26 cellular contexts compared by ENCODE assay signal in the genomic region with DNA sequence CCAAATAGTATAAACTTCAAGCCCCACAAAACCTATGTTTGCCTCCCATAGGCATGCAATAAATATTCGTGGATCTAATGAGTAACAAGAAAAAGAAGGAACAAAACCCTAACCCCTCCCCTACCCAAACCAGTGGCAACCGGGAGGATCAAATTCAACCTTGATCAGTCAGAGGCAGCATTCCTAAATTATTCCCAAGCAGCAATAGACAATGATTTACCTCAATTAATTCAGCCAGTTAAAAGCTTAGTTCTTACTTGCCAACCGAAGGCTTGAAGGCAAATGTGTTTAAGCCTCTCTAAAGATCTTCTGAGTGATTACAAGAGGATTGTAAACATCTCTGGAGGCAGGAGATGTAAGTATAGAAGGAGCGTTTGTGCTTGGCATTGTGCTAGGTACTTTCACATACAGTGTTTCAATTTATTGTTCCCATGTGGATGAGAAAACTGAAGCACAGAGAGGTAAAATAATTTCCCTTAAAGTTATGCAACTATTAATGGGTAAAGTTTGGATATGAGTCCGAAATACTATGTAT.
"Had no signal": no experiment of that assay in that cellular context is flagged by ENCODE, and none has a peak within 500 bp of the region (broad histone marks: within the 10 kb centered on the region; RNA-seq: fewer than 3 reads in every experiment).

No MANE protein-coding gene starts in this region.

- H3K4me1 ChIP-seq: breast epithelium, gastroesophageal sphincter, prostate gland, right atrium auricular region, testis, uterus had no signal

- H3K4me1 Mint-ChIP-seq: central memory CD8-positive, alpha-beta T cell had no signal

- H3K9me3 Mint-ChIP-seq: activated naive CD8-positive, alpha-beta T cell treated with anti-CD3 and anti-CD28 coated beads for 36 hours; central memory CD8-positive, alpha-beta T cell; naive thymus-derived CD4-positive, alpha-beta T cell; WTC11 had no signal

- H3K9me3 ChIP-seq: breast epithelium, gastroesophageal sphincter, ovary, prostate gland, right atrium auricular region, spleen, testis, uterus had no signal

- H3K27ac ChIP-seq: breast epithelium, coronary artery, gastroesophageal sphincter, ovary, prostate gland, right atrium auricular region, spleen, testis, uterus had no signal

- ATAC-seq: gastroesophageal sphincter; left lobe of liver; naive thymus-derived CD4-positive, alpha-beta T cell; WTC11 had no signal

- H3K27me3 ChIP-seq: breast epithelium, ovary, right atrium auricular region, testis, uterus had no signal

- H3K36me3 Mint-ChIP-seq: activated naive CD8-positive, alpha-beta T cell treated with anti-CD3 and anti-CD28 coated beads for 36 hours; naive thymus-derived CD4-positive, alpha-beta T cell; WTC11 had no signal

- H3K4me3 Mint-ChIP-seq: activated naive CD8-positive, alpha-beta T cell treated with anti-CD3 and anti-CD28 coated beads for 36 hours; central memory CD8-positive, alpha-beta T cell; naive thymus-derived CD4-positive, alpha-beta T cell; WTC11 had no signal

- H3K4me3 ChIP-seq: breast epithelium, coronary artery, gastroesophageal sphincter, ovary, prostate gland, right atrium auricular region, spleen, testis, uterus had no signal

- H3K27ac Mint-ChIP-seq: activated naive CD8-positive, alpha-beta T cell treated with anti-CD3 and anti-CD28 coated beads for 36 hours; naive thymus-derived CD4-positive, alpha-beta T cell; WTC11 had no signal

- H3K36me3 ChIP-seq: breast epithelium, gastroesophageal sphincter, ovary, prostate gland, right atrium auricular region, spleen, uterus had no signal

- DNase-seq: activated CD4-positive, alpha-beta T cell treated with anti-CD3 and anti-CD28 coated beads, Interleukin-2, amount 50 U/mL, for 4 hours; activated CD8-positive, alpha-beta memory T cell treated with anti-CD3 and anti-CD28 coated beads for 24 hours; activated CD8-positive, alpha-beta memory T cell treated with anti-CD3 and anti-CD28 coated beads, Interleukin-2, amount 50 U/mL, for 48 hours; activated naive CD4-positive, alpha-beta T cell treated with Interleukin-2 at 50 U/mL for 16 hours; activated naive CD8-positive, alpha-beta T cell treated with anti-CD3 and anti-CD28 coated beads for 36 hours; activated T-cell treated with anti-CD3 and anti-CD28 coated beads, Interleukin-2, amount 50 U/mL, for 48 hours; amniotic stem cell; head of caudate nucleus; hypothalamus; naive thymus-derived CD4-positive, alpha-beta T cell; ovary; spleen; stimulated activated CD4-positive, alpha-beta T cell treated with anti-CD3 and anti-CD28 coated beads, Interleukin-4, amount 100 ng/mL, for 1 hour; stimulated activated naive CD4-positive, alpha-beta T cell; T-helper 9 cell; testis; trophoblast cell; uterus had no signal
